19 cellular contexts compared by ENCODE assay signal in the genomic region with DNA sequence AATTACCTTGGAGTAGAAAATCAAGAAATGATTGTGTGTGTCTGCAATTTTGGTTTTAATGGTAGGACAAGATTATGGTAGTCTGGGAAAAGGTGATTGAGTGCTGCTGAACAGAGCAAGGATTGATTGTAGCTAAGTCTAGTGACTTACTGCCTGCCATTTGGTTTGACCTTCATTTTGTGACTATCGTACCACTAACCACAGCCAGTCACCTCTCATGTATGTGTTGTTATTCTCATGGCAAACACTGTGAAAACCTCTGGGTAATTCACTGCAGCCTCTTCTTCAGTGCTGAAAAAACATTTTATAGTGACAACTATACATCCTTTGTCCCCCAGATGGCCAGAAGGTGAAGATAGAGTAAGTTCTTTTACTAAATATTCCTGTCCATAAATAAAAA. TPM values are rescaled to one million over a fixed set of nuclear protein-coding genes. Genes with fewer than 3 reads are reported as not detected.
A peak's percentile ranks its signal among the peaks of the same experiment; 100 is the strongest.
DNase-seq lines count a peak whose midpoint lies in the region; ATAC-seq and TF ChIP-seq lines count a peak whose summit lies in the region.
"Had no signal": no experiment of that assay in that cellular context is flagged by ENCODE, and none has a peak within 500 bp of the region (broad histone marks: within the 10 kb centered on the region; RNA-seq: fewer than 3 reads in every experiment).

No MANE protein-coding gene starts in this region.

- H3K9me3 ChIP-seq in cardiac muscle cell (ENCODE audit: low read depth) (no peaks in the 10 kb centered on the region), right atrium auricular region (no peaks in the 10 kb centered on the region)
- H3K9me3 ChIP-seq: thoracic aorta, vagina had no signal

- DNase-seq in cardiac muscle cell (ENCODE audit: low read depth in 1 of 2, low spot score in 1 of 2) (no peak), right atrium auricular region (ENCODE audit: low spot score) (no peak), amniotic epithelial cell (ENCODE audit: low read depth) (peak; percentile 27), left colon (no peak), GM19240 (ENCODE audit: insufficient read length, low spot score) (no peak), hypothalamus (lab: John Stamatoyannopoulos, UW) (no peak)
- no peak for DNase-seq in stimulated activated naive CD8-positive, alpha-beta T cell treated with anti-CD3 and anti-CD28 coated beads, Interleukin-15, Interleukin-2, amounts not matched to agents 100 U/mL and 50 U/mL, for 24 hours
- DNase-seq: activated CD4-positive, alpha-beta T cell treated with anti-CD3 and anti-CD28 coated beads, Interleukin-2, amount 50 U/mL, for 48 hours; activated naive CD4-positive, alpha-beta T cell treated with anti-CD3 and anti-CD28 coated beads for 36 hours; activated T-cell treated with anti-CD3 and anti-CD28 coated beads for 4 hours; aorta; C1 segment of cervical spinal cord; effector CD4-positive, alpha-beta T cell; NCI-H1105; NCI-H510A treated with DMSO at 0.1 percent for 48 hours had no signal

- intact Hi-C loops in left colon (cut with DNase I, micrococcal nuclease): no loop called here

- H3K36me3 ChIP-seq in cardiac muscle cell: peaks cover 4% of the 10 kb centered on the region
- H3K36me3 ChIP-seq in right atrium auricular region: no peaks in the 10 kb centered on the region
- H3K36me3 ChIP-seq: thoracic aorta, vagina had no signal

- peaks cover 10% of the 10 kb centered on the region for H3K4me1 ChIP-seq in cardiac muscle cell (ENCODE audit: low read depth)
- peaks cover 0 to 72% of the 10 kb centered on the region in 2 donors for H3K4me1 ChIP-seq in right atrium auricular region

- ATAC-seq in left colon: peak; percentile 14
- ATAC-seq in stimulated activated naive CD8-positive, alpha-beta T cell treated with anti-CD3 and anti-CD28 coated beads, Interleukin-15, Interleukin-2, amounts not matched to agents 100 U/mL and 50 U/mL, for 24 hours: peak; percentile 95
- no peak for ATAC-seq in GM18858 (IDR thresholded peaks at IDR 0.05; ENCODE audit: unreplicated experiment)

- TF ChIP-seq CTCF in cardiac muscle cell (IDR thresholded peaks at IDR 0.05; ENCODE audit: low read depth, low read length): no peak
- no peak for TF ChIP-seq CTCF in right atrium auricular region (IDR thresholded peaks at IDR 0.05)

- H3K27me3 ChIP-seq in cardiac muscle cell: no peaks in the 10 kb centered on the region
- no peaks in the 10 kb centered on the region for H3K27me3 ChIP-seq in right atrium auricular region
- H3K27me3 ChIP-seq: vagina had no signal

- H3K4me3 ChIP-seq in cardiac muscle cell (no peak overlapping the region), right atrium auricular region (no peak overlapping the region)
- H3K4me3 ChIP-seq: GM23338, thoracic aorta, vagina had no signal

- H3K27ac ChIP-seq in cardiac muscle cell: peak overlapping the region; percentile 20
- H3K27ac ChIP-seq in right atrium auricular region: no peak overlapping the region
- H3K27ac ChIP-seq: thoracic aorta, vagina had no signal

RNA-seq across cellular contexts. Expression of gene CTNNA1, which starts 37.5 kb away (rescaled TPM):
- total RNA-seq in cardiac muscle cell (260 and 304 TPM in 2 replicates), right atrium auricular region (100 to 1,000 TPM; 247 to 288 TPM), left colon (100 to 1,000 TPM; 440 to 447 TPM)
- 145 and 171 TPM in 2 replicates for polyA plus RNA-seq in cardiac muscle cell
